Comparison of ENCODE assay signal across 19 cellular contexts in genomic region chr22:33897621-33897910, GRCh38. TPM values are rescaled to one million over a fixed set of nuclear protein-coding genes. Genes with fewer than 3 reads are reported as not detected.
DNase-seq lines count a peak whose midpoint lies in the region; ATAC-seq and TF ChIP-seq lines count a peak whose summit lies in the region.
"Had no signal": no experiment of that assay in that cellular context is flagged by ENCODE, and none has a peak within 500 bp of the region (broad histone marks: within the 10 kb centered on the region; RNA-seq: fewer than 3 reads in every experiment).

No MANE protein-coding gene starts in this region.

- H3K4me3 ChIP-seq in heart right ventricle (no peak overlapping the region), body of pancreas (no peak overlapping the region), smooth muscle cell (no peak overlapping the region)
- H3K4me3 ChIP-seq: breast epithelium, dorsolateral prefrontal cortex, esophagus muscularis mucosa, pancreas had no signal

- H3K9ac ChIP-seq in smooth muscle cell (ENCODE audit: low read depth): no peak overlapping the region

- no peak overlapping the region for H2AFZ ChIP-seq in smooth muscle cell (ENCODE audit: low read depth)

- H3K79me2 ChIP-seq in smooth muscle cell (ENCODE audit: low read depth): peaks cover 7% of the 10 kb centered on the region

- WGBS in heart right ventricle, 2 donors: 37 to 56% methylated on average over 6 of the region's 6 CpGs
- 46 to 60% methylated on average over 6 of the region's 6 CpGs for WGBS in body of pancreas, 2 donors
- 36% methylated on average over 6 of the region's 6 CpGs for WGBS in smooth muscle cell (ENCODE audit: low lambda C conversion rate)

- H3K4me2 ChIP-seq in smooth muscle cell: peak overlapping the region; percentile 62

- intact Hi-C loops in heart right ventricle (cut with DNase I) (no loop called here), left ventricle myocardium superior (cut with micrococcal nuclease) (no loop called here), body of pancreas (cut with DNase I) (no loop called here)

- ATAC-seq in heart right ventricle (no peak), left ventricle myocardium superior (no peak), body of pancreas (peak; percentile 9), GM19328 (IDR thresholded peaks at IDR 0.05; ENCODE audit: unreplicated experiment) (no peak), omental fat pad (ENCODE audit: low FRiP score) (no peak)
- ATAC-seq: activated naive CD4-positive, alpha-beta T cell treated with anti-CD3 and anti-CD28 coated beads, Interleukin-2, amount 50 U/mL, for 72 hours had no signal

- no peaks in the 10 kb centered on the region for H3K27me3 ChIP-seq in heart right ventricle
- H3K27me3 ChIP-seq in body of pancreas: no peaks in the 10 kb centered on the region
- no peaks in the 10 kb centered on the region for H3K27me3 ChIP-seq in smooth muscle cell (ENCODE audit: low read depth)
- H3K27me3 ChIP-seq: breast epithelium, dorsolateral prefrontal cortex, esophagus muscularis mucosa, pancreas had no signal

- peak overlapping the region in 9 of 10 donors; percentile 13 to 82 (median 63) for H3K27ac ChIP-seq in heart right ventricle
- H3K27ac ChIP-seq in body of pancreas: peak overlapping the region in 1 of 4 donors; percentile 29
- H3K27ac ChIP-seq in smooth muscle cell (ENCODE audit: low read depth): no peak overlapping the region
- H3K27ac ChIP-seq: breast epithelium, esophagus muscularis mucosa, pancreas had no signal

- TF ChIP-seq CTCF in heart right ventricle (IDR thresholded peaks at IDR 0.05) (no peak), body of pancreas (IDR thresholded peaks at IDR 0.05) (no peak), smooth muscle cell (IDR thresholded peaks at IDR 0.05; ENCODE audit: borderline replicate concordance, insufficient read depth, poor library complexity, severe bottlenecking) (no peak), omental fat pad (IDR thresholded peaks at IDR 0.05) (no peak)

- no peak for TF ChIP-seq POLR2A in body of pancreas (IDR thresholded peaks at IDR 0.05)

- DNase-seq in heart right ventricle (no peak), left ventricle myocardium superior (no peak), NCI-H1436 (lab: John Stamatoyannopoulos, UW) (peak; percentile 59), body of pancreas (no peak), smooth muscle cell (lab: John Stamatoyannopoulos, UW; ENCODE audit: unreplicated experiment) (no peak), omental fat pad (ENCODE audit: low spot score) (no peak)
- no peak for DNase-seq in activated effector memory CD4-positive, alpha-beta T cell treated with Interleukin-2 at 50 U/mL for 16 hours
- DNase-seq: ACHN; activated CD4-positive, alpha-beta T cell treated with anti-CD3 and anti-CD28 coated beads for 48 hours; activated T-cell treated with anti-CD3 and anti-CD28 coated beads for 4 hours; dorsolateral prefrontal cortex; NCI-H2081; pancreas; small intestine; stimulated activated naive CD4-positive, alpha-beta T cell had no signal

- peaks cover 61% of the 10 kb centered on the region for H4K20me1 ChIP-seq in smooth muscle cell (ENCODE audit: low read depth)

- no peaks in the 10 kb centered on the region for H3F3A ChIP-seq in smooth muscle cell (ENCODE audit: low read depth)

- peaks cover 0 to 8% (median 0%) of the 10 kb centered on the region in 11 donors for H3K9me3 ChIP-seq in heart right ventricle
- H3K9me3 ChIP-seq in body of pancreas: no peaks in the 10 kb centered on the region
- H3K9me3 ChIP-seq in smooth muscle cell (replicated peaks; ENCODE audit: low read depth): no peaks in the 10 kb centered on the region
- H3K9me3 ChIP-seq: breast epithelium, esophagus muscularis mucosa, pancreas had no signal

- H3K36me3 ChIP-seq in heart right ventricle (no peaks in the 10 kb centered on the region), body of pancreas (replicated peaks in 1 of 2; ENCODE audit: insufficient read depth in 1 of 2, low read depth in 2 of 2) (no peaks in the 10 kb centered on the region), smooth muscle cell (ENCODE audit: low read depth) (no peaks in the 10 kb centered on the region)
- H3K36me3 ChIP-seq: breast epithelium, esophagus muscularis mucosa, pancreas had no signal

- H3K4me1 ChIP-seq in heart right ventricle (peaks cover 0 to 87% (median 64%) of the 10 kb centered on the region in 9 donors), body of pancreas (peaks cover 18% of the 10 kb centered on the region), smooth muscle cell (ENCODE audit: low read depth) (peaks cover 16% of the 10 kb centered on the region)
- H3K4me1 ChIP-seq: breast epithelium had no signal

RNA-seq across cellular contexts. Expression of gene LARGE1, which starts 22.7 kb away (rescaled TPM):
- total RNA-seq in heart right ventricle (100 to 1,000 TPM; 118 to 184 (median 148) TPM), left ventricle myocardium superior (147 TPM), body of pancreas (10 to 100 TPM; 12.5 to 21.1 TPM), smooth muscle cell (17.1 and 18.0 TPM in 2 replicates), omental fat pad (10 to 100 TPM; 16.5 to 31.2 (median 22.3) TPM)
- polyA plus RNA-seq in heart right ventricle (10 to 100 TPM; 33.7 to 34.3 TPM), smooth muscle cell (8.9 and 11.9 TPM in 2 replicates)
